Comparison of ENCODE assay signal across 26 cellular contexts in the genomic region with DNA sequence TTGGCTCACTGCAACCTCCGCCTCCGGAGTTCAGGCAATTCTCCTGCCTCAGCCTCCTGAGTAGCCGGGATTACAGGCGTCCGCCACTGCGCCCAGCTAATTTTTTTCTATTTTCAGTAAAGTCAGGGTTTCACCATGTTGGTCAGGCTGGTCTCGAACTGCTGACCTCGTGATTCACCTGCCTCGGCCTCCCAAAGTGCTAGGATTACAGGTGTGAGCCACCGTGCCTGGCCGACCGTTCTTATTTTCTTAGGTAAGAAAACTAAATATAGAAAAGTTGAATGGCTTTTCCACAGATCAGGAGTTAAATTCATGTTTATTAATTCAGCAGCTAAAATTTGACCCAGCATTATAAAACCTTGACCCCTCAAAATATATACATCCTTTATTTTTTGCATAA.
"Had no signal": no experiment of that assay in that cellular context is flagged by ENCODE, and none has a peak within 500 bp of the region (broad histone marks: within the 10 kb centered on the region; RNA-seq: fewer than 3 reads in every experiment).

No MANE protein-coding gene starts in this region.

- H3K9me3 ChIP-seq: stomach, suprapubic skin, testis, thoracic aorta, thyroid gland, tibial artery, tibial nerve, transverse colon, upper lobe of left lung, upper lobe of right lung, uterus, vagina had no signal

- DNase-seq: stimulated activated CD4-positive, alpha-beta T cell treated with anti-CD3 and anti-CD28 coated beads, Interleukin-2, amount 100 ng/mL, for 48 hours; stimulated activated CD4-positive, alpha-beta T cell treated with anti-CD3 and anti-CD28 coated beads, Interleukin-4, amount 100 ng/mL, for 1 hour; stimulated activated CD4-positive, alpha-beta T cell treated with anti-CD3 and anti-CD28 coated beads, Interleukin-4, amount 100 ng/mL, for 24 hours; stimulated activated CD4-positive, alpha-beta T cell treated with anti-CD3 and anti-CD28 coated beads, Interleukin-4, amount 100 ng/mL, for 4 hours; stimulated activated CD8-positive, alpha-beta memory T cell treated with anti-CD3 and anti-CD28 coated beads, Interleukin-4, amount 100 ng/mL, for 48 hours; stimulated activated naive B cell treated with anti-CD40 and anti-IgM and Interleukin-4, amounts not matched to agents 10 μg/mL and 1 μg/mL and 100 μg/mL, for 72 hours; stimulated activated naive CD4-positive, alpha-beta T cell; stimulated activated naive CD4-positive, alpha-beta T cell treated with Interleukin-2 at 50 U/mL for 16 hours; stimulated activated naive CD8-positive, alpha-beta T cell treated with anti-CD3 and anti-CD28 coated beads, Interleukin-15, amount 100 ng/mL, for 72 hours; stimulated activated naive CD8-positive, alpha-beta T cell treated with anti-CD3 and anti-CD28 coated beads, Interleukin-15, Interleukin-2, amounts not matched to agents 100 U/mL and 50 U/mL, for 24 hours; stomach; substantia nigra; testis; thyroid gland; tibial artery; transverse colon; trophoblast cell; upper lobe of right lung; uterus had no signal

- H3K4me1 ChIP-seq: stomach, suprapubic skin, testis, thyroid gland, tibial artery, tibial nerve, transverse colon, upper lobe of left lung, upper lobe of right lung, uterus, vagina had no signal

- H3K36me3 ChIP-seq: stomach, suprapubic skin, thoracic aorta, thyroid gland, tibial artery, tibial nerve, transverse colon, upper lobe of left lung, upper lobe of right lung, uterus, vagina had no signal

- H3K4me3 ChIP-seq: stomach, suprapubic skin, testis, thoracic aorta, thyroid gland, tibial artery, tibial nerve, transverse colon, upper lobe of left lung, upper lobe of right lung, uterus, vagina had no signal

- H3K27ac ChIP-seq: stomach, suprapubic skin, testis, thoracic aorta, thyroid gland, tibial artery, tibial nerve, transverse colon, upper lobe of left lung, upper lobe of right lung, uterus, vagina had no signal

- ATAC-seq: stimulated activated effector memory CD8-positive, alpha-beta T cell treated with anti-CD3 and anti-CD28 coated beads, Interleukin-12 subunit alpha, Interleukin-12 subunit beta, amount 100 ng/mL, for 72 hours; stimulated activated memory B cell treated with anti-CD40 and anti-IgM and Interleukin-4, amounts not matched to agents 10 μg/mL and 1 μg/mL and 100 μg/mL, for 72 hours; stimulated activated naive B cell treated with anti-CD40 and anti-IgM and Interleukin-4, amounts not matched to agents 10 μg/mL and 1 μg/mL and 100 μg/mL, for 72 hours; stimulated activated naive CD8-positive, alpha-beta T cell treated with anti-CD3 and anti-CD28 coated beads, Interleukin-15, amount 100 ng/mL, for 72 hours; stimulated activated naive CD8-positive, alpha-beta T cell treated with anti-CD3 and anti-CD28 coated beads, Interleukin-15, Interleukin-2, amounts not matched to agents 100 U/mL and 50 U/mL, for 24 hours; upper lobe of right lung had no signal

- H3K27me3 ChIP-seq: stomach, suprapubic skin, testis, thyroid gland, tibial artery, tibial nerve, transverse colon, upper lobe of left lung, upper lobe of right lung, uterus, vagina had no signal
